Comparison of ENCODE assay signal across 15 cellular contexts in the genomic region with DNA sequence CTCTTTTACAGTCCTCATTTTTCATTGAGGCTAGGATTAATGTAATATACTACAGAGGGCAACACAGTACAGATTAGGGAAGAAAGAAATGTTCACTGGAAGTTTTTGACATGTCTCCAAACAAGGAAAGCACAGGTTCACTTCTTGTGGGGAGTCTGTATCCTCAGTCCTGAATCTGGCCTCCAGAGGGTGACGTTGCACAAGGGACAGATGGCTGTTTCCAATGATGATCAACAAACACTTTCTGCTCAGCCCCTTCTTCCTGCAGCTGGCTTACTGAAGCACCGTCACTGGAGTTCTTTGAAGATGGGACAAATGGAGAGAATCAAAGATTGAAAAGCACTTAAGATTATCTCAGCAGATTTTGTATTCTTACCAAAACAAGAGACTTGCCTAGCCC.
DNase-seq lines count a peak whose midpoint lies in the region; ATAC-seq and TF ChIP-seq lines count a peak whose summit lies in the region.
"Had no signal": no experiment of that assay in that cellular context is flagged by ENCODE, and none has a peak within 500 bp of the region (broad histone marks: within the 10 kb centered on the region; RNA-seq: fewer than 3 reads in every experiment).

No MANE protein-coding gene starts in this region.

- no peaks in the 10 kb centered on the region for H4K20me1 ChIP-seq in Karpas-422 (ENCODE audit: insufficient read depth, low read depth, low read length)

- H2BK120ac ChIP-seq in mesendoderm (ENCODE audit: low read depth, low read length) = no peak overlapping the region

- H3K4me2 ChIP-seq in Karpas-422 (ENCODE audit: low read depth, low read length, poor library complexity, severe bottlenecking) (no peak overlapping the region), mesendoderm (ENCODE audit: low read length) (no peak overlapping the region)

- POLR2A ChIA-PET in RWPE1 (lab: Yijun Ruan, JAX; ENCODE audit: low non-redundant PET) = no interaction called here

- H3K4me3 ChIP-seq in Karpas-422 (ENCODE audit: low read length) (no peak overlapping the region), mesendoderm (ENCODE audit: low read length) (no peak overlapping the region)
- H3K4me3 ChIP-seq: left lung had no signal

- H3K9ac ChIP-seq in Karpas-422 (ENCODE audit: low read length) (no peak overlapping the region), mesendoderm (ENCODE audit: low read length) (no peak overlapping the region)

- H3K9me3 ChIP-seq in Karpas-422 (ENCODE audit: low read length) = no peaks in the 10 kb centered on the region
- H3K9me3 ChIP-seq: left lung, neutrophil had no signal

- no peak overlapping the region for H3K27ac ChIP-seq in Karpas-422 (ENCODE audit: low read length)
- no peak overlapping the region for H3K27ac ChIP-seq in mesendoderm (ENCODE audit: low read depth, low read length)
- H3K27ac ChIP-seq in RWPE1 = no peak overlapping the region
- H3K27ac ChIP-seq: left lung, neutrophil had no signal

- no peaks in the 10 kb centered on the region for H3K36me3 ChIP-seq in Karpas-422 (ENCODE audit: insufficient read depth, low read length)
- no peaks in the 10 kb centered on the region for H3K36me3 ChIP-seq in mesendoderm (ENCODE audit: control insufficient read depth, insufficient read depth, low read length)
- H3K36me3 ChIP-seq: left lung, neutrophil had no signal

- H3K56ac ChIP-seq in mesendoderm (ENCODE audit: low read length) = no peak overlapping the region

- H3K27me3 Mint-ChIP-seq in activated T-cell treated with anti-CD3 and anti-CD28 coated beads, Interleukin-2, amount 50 U/mL, for 24 hours = peaks cover 7% of the 10 kb centered on the region
- H3K27me3 Mint-ChIP-seq in activated T-helper 2 cell treated with anti-CD3 and anti-CD28 coated beads, Interferon-gamma antibody, Interleukin-2, Interleukin-4, amounts not matched to agents 10 μg/mL and 5 μg/mL and 100 μg/mL, durations not matched to agents 14 hours and 24 hours and 36 hours (ENCODE audit: low read depth) = peaks cover 8% of the 10 kb centered on the region

- CTCF ChIA-PET in RWPE1 (lab: Yijun Ruan, JAX) = interaction anchor here (1.0 kb wide), 1 partner anchor 63 kb away, joined by 4 read pairs; no protein-coding TSS in a partner anchor

- H3K27ac Mint-ChIP-seq in activated T-cell treated with anti-CD3 and anti-CD28 coated beads, Interleukin-2, amount 50 U/mL, for 24 hours = peak overlapping the region; percentile 39
- H3K27ac Mint-ChIP-seq in activated T-helper 2 cell treated with anti-CD3 and anti-CD28 coated beads, Interferon-gamma antibody, Interleukin-2, Interleukin-4, amounts not matched to agents 10 μg/mL and 5 μg/mL and 100 μg/mL, durations not matched to agents 14 hours and 24 hours and 36 hours = peak overlapping the region; percentile 50
- H3K27ac Mint-ChIP-seq: dendritic cell treated with granulocyte-macrophage colony-stimulating factor and Interleukin-4, amounts not matched to agents 40 ng/mL and 50 ng/mL, for 4 days had no signal

- intact Hi-C loops in activated T-helper 2 cell treated with anti-CD3 and anti-CD28 coated beads, Interferon-gamma antibody, Interleukin-2, Interleukin-4, amounts not matched to agents 10 μg/mL and 5 μg/mL and 100 μg/mL, durations not matched to agents 14 hours and 24 hours and 36 hours (cut with micrococcal nuclease) = no loop called here

- no peak overlapping the region for H3K23ac ChIP-seq in mesendoderm (ENCODE audit: low read length)

- no peaks in the 10 kb centered on the region for H3K27me3 ChIP-seq in Karpas-422 (ENCODE audit: low read length)
- no peaks in the 10 kb centered on the region for H3K27me3 ChIP-seq in mesendoderm (ENCODE audit: insufficient read depth, low read length, poor library complexity)
- H3K27me3 ChIP-seq: left lung had no signal

- H3K79me2 ChIP-seq in Karpas-422 (ENCODE audit: low read length) = no peaks in the 10 kb centered on the region
- H3K79me2 ChIP-seq in mesendoderm (ENCODE audit: control insufficient read depth, insufficient read depth, low read length) = no peaks in the 10 kb centered on the region

- no peak overlapping the region for H2BK15ac ChIP-seq in mesendoderm (replicated peaks; ENCODE audit: low read depth)

- peaks cover 13% of the 10 kb centered on the region for H3K9me3 Mint-ChIP-seq in activated T-cell treated with anti-CD3 and anti-CD28 coated beads, Interleukin-2, amount 50 U/mL, for 24 hours
- peaks cover 10% of the 10 kb centered on the region for H3K9me3 Mint-ChIP-seq in activated T-helper 2 cell treated with anti-CD3 and anti-CD28 coated beads, Interferon-gamma antibody, Interleukin-2, Interleukin-4, amounts not matched to agents 10 μg/mL and 5 μg/mL and 100 μg/mL, durations not matched to agents 14 hours and 24 hours and 36 hours

- H3K79me1 ChIP-seq in mesendoderm (ENCODE audit: low read length) = no peaks in the 10 kb centered on the region

- ATAC-seq in HG03108 (IDR thresholded peaks at IDR 0.05; ENCODE audit: unreplicated experiment) (no peak), GM21723 (IDR thresholded peaks at IDR 0.05; ENCODE audit: unreplicated experiment) (no peak)
- ATAC-seq: HCT116, left lung had no signal

- H3K36me3 Mint-ChIP-seq in activated T-cell treated with anti-CD3 and anti-CD28 coated beads, Interleukin-2, amount 50 U/mL, for 24 hours (ENCODE audit: low read depth) = no peaks in the 10 kb centered on the region
- no peaks in the 10 kb centered on the region for H3K36me3 Mint-ChIP-seq in activated T-helper 2 cell treated with anti-CD3 and anti-CD28 coated beads, Interferon-gamma antibody, Interleukin-2, Interleukin-4, amounts not matched to agents 10 μg/mL and 5 μg/mL and 100 μg/mL, durations not matched to agents 14 hours and 24 hours and 36 hours (ENCODE audit: low read depth)

- no CpG with 5 or more reads among the region's 2 CpGs for WGBS in mesendoderm (ENCODE audit: extremely low coverage, insufficient coverage, low lambda C conversion rate)

- H3K9me2 ChIP-seq in Karpas-422 (replicated peaks; ENCODE audit: insufficient read depth, low read length) = no peaks in the 10 kb centered on the region

- DNase-seq in activated T-cell treated with anti-CD3 and anti-CD28 coated beads, Interleukin-2, amount 50 U/mL, for 24 hours = no peak
- DNase-seq in activated T-cell treated with anti-CD3 and anti-CD28 coated beads for 4 hours (no peak), Karpas-422 (peak; percentile 49), mesendoderm (peak; percentile 53), RWPE1 (ENCODE audit: low spot score) (no peak)
- no peak for DNase-seq in activated T-helper 2 cell treated with anti-CD3 and anti-CD28 coated beads, Interferon-gamma antibody, Interleukin-2, Interleukin-4, amounts not matched to agents 10 μg/mL and 5 μg/mL and 100 μg/mL, durations not matched to agents 14 hours and 24 hours and 36 hours (ENCODE audit: low spot score)
- DNase-seq: DMS79, left lung, NCI-H146, NCI-H774 had no signal

- no peak overlapping the region for H2AFZ ChIP-seq in Karpas-422 (ENCODE audit: low read length)

- no peak overlapping the region for H2AK5ac ChIP-seq in mesendoderm (ENCODE audit: low read length)

- no peaks in the 10 kb centered on the region for H3K4me1 ChIP-seq in Karpas-422 (ENCODE audit: low read length)
- H3K4me1 ChIP-seq in mesendoderm (ENCODE audit: control insufficient read depth, low read depth, low read length) = no peaks in the 10 kb centered on the region
- H3K4me1 ChIP-seq: left lung had no signal

- H3K4ac ChIP-seq in mesendoderm (ENCODE audit: low read depth, low read length) = no peak overlapping the region

- TF ChIP-seq CTCF in RWPE1 (conservative IDR thresholded peaks at IDR 0.05; ENCODE audit: low read depth) = no peak

- peak overlapping the region; percentile 28 for H3K4me3 Mint-ChIP-seq in activated T-cell treated with anti-CD3 and anti-CD28 coated beads, Interleukin-2, amount 50 U/mL, for 24 hours
- peak overlapping the region; percentile 41 for H3K4me3 Mint-ChIP-seq in activated T-helper 2 cell treated with anti-CD3 and anti-CD28 coated beads, Interferon-gamma antibody, Interleukin-2, Interleukin-4, amounts not matched to agents 10 μg/mL and 5 μg/mL and 100 μg/mL, durations not matched to agents 14 hours and 24 hours and 36 hours (ENCODE audit: low read depth)
- H3K4me3 Mint-ChIP-seq: dendritic cell treated with granulocyte-macrophage colony-stimulating factor and Interleukin-4, amounts not matched to agents 40 ng/mL and 50 ng/mL, for 4 days had no signal

- H4K8ac ChIP-seq in mesendoderm (ENCODE audit: low read depth, low read length) = no peak overlapping the region

- no peak overlapping the region for H2BK5ac ChIP-seq in mesendoderm (ENCODE audit: low read length)

- no peaks in the 10 kb centered on the region for H3K4me1 Mint-ChIP-seq in activated T-cell treated with anti-CD3 and anti-CD28 coated beads, Interleukin-2, amount 50 U/mL, for 24 hours (ENCODE audit: low read depth)
- no peaks in the 10 kb centered on the region for H3K4me1 Mint-ChIP-seq in activated T-helper 2 cell treated with anti-CD3 and anti-CD28 coated beads, Interferon-gamma antibody, Interleukin-2, Interleukin-4, amounts not matched to agents 10 μg/mL and 5 μg/mL and 100 μg/mL, durations not matched to agents 14 hours and 24 hours and 36 hours (ENCODE audit: low read depth)

- H4K5ac ChIP-seq in mesendoderm (ENCODE audit: low read length) = no peak overlapping the region

- H3K18ac ChIP-seq in mesendoderm (ENCODE audit: low read length) = no peak overlapping the region

Comparison
In these comparisons a context has a peak if more than half of its experiments do, and no peak if none do; other contexts are left out.
1. DNase-seq: peak in Karpas-422 (single experiment) and mesendoderm (single experiment); none in activated T-cell treated with anti-CD3 and anti-CD28 coated beads, Interleukin-2, amount 50 U/mL, for 24 hours (single experiment), activated T-cell treated with anti-CD3 and anti-CD28 coated beads for 4 hours (single experiment), activated T-helper 2 cell treated with anti-CD3 and anti-CD28 coated beads, Interferon-gamma antibody, Interleukin-2, Interleukin-4, amounts not matched to agents 10 μg/mL and 5 μg/mL and 100 μg/mL, durations not matched to agents 14 hours and 24 hours and 36 hours (single experiment) and RWPE1 (single experiment).